In the genomic region with DNA sequence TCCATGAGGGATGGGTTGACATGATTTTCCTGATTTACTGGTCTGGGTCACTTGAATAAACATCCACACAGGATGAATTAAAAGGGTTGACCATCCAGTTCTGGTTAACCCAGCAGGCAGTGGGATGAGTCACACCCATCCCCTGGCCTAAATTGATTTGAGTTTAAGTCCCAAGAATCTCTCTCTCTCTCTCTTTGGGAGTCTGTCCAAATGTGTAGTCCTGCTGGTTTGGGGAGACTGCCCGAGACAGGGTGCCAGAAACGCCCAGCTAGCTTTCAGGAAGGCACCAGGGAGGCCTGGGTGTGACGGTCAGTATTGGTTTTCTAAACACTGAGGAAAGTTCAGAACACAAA, we compare ENCODE assay signal across 18 cellular contexts. TPM values are rescaled to one million over a fixed set of nuclear protein-coding genes. Genes with fewer than 3 reads are reported as not detected.
DNase-seq lines count a peak whose midpoint lies in the region; ATAC-seq and TF ChIP-seq lines count a peak whose summit lies in the region.
"Had no signal": no experiment of that assay in that cellular context is flagged by ENCODE, and none has a peak within 500 bp of the region (broad histone marks: within the 10 kb centered on the region; RNA-seq: fewer than 3 reads in every experiment).

No MANE protein-coding gene starts in this region.

- H3K4me3 ChIP-seq in RWPE2 (ENCODE audit: severe bottlenecking) (no peak overlapping the region), epithelial cell of esophagus (ENCODE audit: low read length) (no peak overlapping the region), prostate gland (no peak overlapping the region)
- H3K4me3 ChIP-seq: BLaER1 had no signal

- H3K9me3 ChIP-seq in RWPE2 (ENCODE audit: severe bottlenecking), result no peaks in the 10 kb centered on the region
- no peaks in the 10 kb centered on the region for H3K9me3 ChIP-seq in prostate gland
- H3K9me3 ChIP-seq: BLaER1 had no signal

- TF ChIP-seq POLR2A in prostate gland (IDR thresholded peaks at IDR 0.05), result no peak

- H3K4me1 ChIP-seq in RWPE2 (ENCODE audit: insufficient read depth, poor library complexity, severe bottlenecking), result peaks cover 10% of the 10 kb centered on the region
- H3K4me1 ChIP-seq in prostate gland (replicated peaks), result peaks cover 4% of the 10 kb centered on the region

- DNase-seq in H4 (ENCODE audit: low spot score) (peak; percentile 19), RWPE2 (ENCODE audit: low spot score) (no peak), epithelial cell of esophagus (ENCODE audit: low read depth) (peak; percentile 71), prostate gland (ENCODE audit: low spot score) (peak; percentile 87), caudate nucleus (lab: John Stamatoyannopoulos, UW) (no peak), NCI-H2029 (lab: John Stamatoyannopoulos, UW) (no peak)
- no peak for DNase-seq in effector CD4-positive, alpha-beta T cell
- DNase-seq: activated naive CD4-positive, alpha-beta T cell; DMS79; Kasumi-1; NCI-H187 treated with DMSO at 0.1 percent for 48 hours; NCI-H774; right cardiac atrium; Right ventricle myocardium superior; stimulated activated CD4-positive, alpha-beta T cell treated with anti-CD3 and anti-CD28 coated beads, Interleukin-4, amount 100 ng/mL, for 24 hours had no signal

- ATAC-seq in RWPE2 (ENCODE audit: low read depth), result peak; percentile 30
- ATAC-seq in HG03442 (IDR thresholded peaks at IDR 0.05; ENCODE audit: unreplicated experiment), result no peak
- ATAC-seq: right cardiac atrium; stimulated activated effector memory CD8-positive, alpha-beta T cell treated with anti-CD3 and anti-CD28 coated beads, Interleukin-12 subunit alpha, Interleukin-12 subunit beta, amount 100 ng/mL, for 72 hours had no signal

- intact Hi-C loops in prostate gland (cut with DNase I), result no loop called here

- H3K36me3 ChIP-seq in RWPE2 (ENCODE audit: low read depth) (no peaks in the 10 kb centered on the region), prostate gland (no peaks in the 10 kb centered on the region)
- H3K36me3 ChIP-seq: BLaER1 had no signal

- H3K27ac ChIP-seq in RWPE2 (ENCODE audit: poor library complexity, severe bottlenecking), result no peak overlapping the region
- peak overlapping the region; percentile 61 to 78 for H3K27ac ChIP-seq in prostate gland
- no peak overlapping the region for H3K27ac ChIP-seq in caudate nucleus (ENCODE audit: low read depth, low read length)
- H3K27ac ChIP-seq: BLaER1 had no signal

- 23% methylated on average over 3 of the region's 3 CpGs for WGBS in prostate gland

- TF ChIP-seq CTCF in RWPE2 (IDR thresholded peaks at IDR 0.05; ENCODE audit: poor library complexity, severe bottlenecking), result no peak
- TF ChIP-seq CTCF in epithelial cell of esophagus (IDR thresholded peaks at IDR 0.05; ENCODE audit: insufficient read depth, low read depth, low read length, missing control alignments), result no peak
- TF ChIP-seq CTCF in prostate gland (IDR thresholded peaks at IDR 0.05), result no peak

- no peaks in the 10 kb centered on the region for H3K27me3 ChIP-seq in RWPE2 (ENCODE audit: insufficient read depth, poor library complexity, severe bottlenecking)
- no peaks in the 10 kb centered on the region for H3K27me3 ChIP-seq in prostate gland (replicated peaks; ENCODE audit: insufficient read depth)
- H3K27me3 ChIP-seq: BLaER1 had no signal

RNA-seq across cellular contexts. Expression of a gene that starts 38.8 kb away (rescaled TPM):
- total RNA-seq in H4 (2014; rRNA removed; shearing (Covaris generic)), result 156 and 191 TPM in 2 replicates
- 100 to 1,000 TPM; 103 to 182 TPM for total RNA-seq in prostate gland

RNA-seq across cellular contexts. Expression of a gene that starts 55.9 kb away (rescaled TPM):
- 20.2 and 23.0 TPM in 2 replicates for total RNA-seq in H4 (2014; rRNA removed; shearing (Covaris generic))
- 10 to 100 TPM; 14.8 to 22.3 TPM for total RNA-seq in prostate gland

Comparison
In these comparisons a context has a peak if more than half of its experiments do, and no peak if none do; other contexts are left out.
1. DNase-seq: peak in H4 (single experiment), epithelial cell of esophagus (single experiment) and prostate gland (single experiment); none in RWPE2 (single experiment), caudate nucleus (0 of 61), NCI-H2029 (single experiment) and effector CD4-positive, alpha-beta T cell (single experiment).
2. H3K27ac ChIP-seq: peak in prostate gland (2 of 2); none in RWPE2 (single experiment) and caudate nucleus (single experiment).